In genomic region chr4:3128058-3128457, GRCh38 we compare ENCODE assay signal across 22 cellular contexts. TPM values are rescaled to one million over a fixed set of nuclear protein-coding genes. Genes with fewer than 3 reads are reported as not detected.
DNase-seq lines count a peak whose midpoint lies in the region; ATAC-seq and TF ChIP-seq lines count a peak whose summit lies in the region.
"Had no signal": no experiment of that assay in that cellular context is flagged by ENCODE, and none has a peak within 500 bp of the region (broad histone marks: within the 10 kb centered on the region; RNA-seq: fewer than 3 reads in every experiment).

No MANE protein-coding gene starts in this region.

- ATAC-seq in stimulated activated effector memory CD8-positive, alpha-beta T cell treated with anti-CD3 and anti-CD28 coated beads, Interleukin-12 subunit alpha, Interleukin-12 subunit beta, amount 100 ng/mL, for 72 hours: no peak

- intact Hi-C loops in activated T-helper 2 cell treated with anti-CD3 and anti-CD28 coated beads, Interferon-gamma antibody, Interleukin-2, Interleukin-4, amounts not matched to agents 10 μg/mL and 5 μg/mL and 100 μg/mL, durations not matched to agents 14 hours and 24 hours and 36 hours (cut with micrococcal nuclease): no loop called here

- no peaks in the 10 kb centered on the region for H3K9me3 Mint-ChIP-seq in T-helper 2 cell treated with Interferon-gamma antibody and Interleukin-4, amounts not matched to agents 5 μg/mL and 100 μg/mL, for 36 hours
- H3K9me3 Mint-ChIP-seq in activated T-helper 2 cell treated with anti-CD3 and anti-CD28 coated beads, Interferon-gamma antibody, Interleukin-2, Interleukin-4, amounts not matched to agents 10 μg/mL and 5 μg/mL and 100 μg/mL, durations not matched to agents 14 hours and 24 hours and 36 hours: no peaks in the 10 kb centered on the region
- H3K9me3 Mint-ChIP-seq in neural progenitor cell: no peaks in the 10 kb centered on the region
- no peaks in the 10 kb centered on the region for H3K9me3 Mint-ChIP-seq in stimulated activated effector memory CD8-positive, alpha-beta T cell treated with anti-CD3 and anti-CD28 coated beads, Interleukin-12 subunit alpha, Interleukin-12 subunit beta, amount 100 ng/mL, for 72 hours
- H3K9me3 Mint-ChIP-seq in activated CD4-positive, alpha-beta memory T cell treated with anti-CD3 and anti-CD28 coated beads, Interleukin-2, amount 10 ng/mL, durations not matched to agents 7 days and 5 days: no peaks in the 10 kb centered on the region
- H3K9me3 Mint-ChIP-seq: CD14-positive monocyte; CD4-positive, alpha-beta memory T cell; CD4-positive, CD25-positive, alpha-beta regulatory T cell; CD8-positive, alpha-beta memory T cell had no signal

- H3K4me3 ChIP-seq in neural progenitor cell: no peak overlapping the region
- H3K4me3 ChIP-seq: BLaER1 had no signal

- no peak overlapping the region for H3K27ac ChIP-seq in neural progenitor cell
- H3K27ac ChIP-seq: BLaER1 had no signal

- H3K27ac Mint-ChIP-seq in T-helper 2 cell treated with Interferon-gamma antibody and Interleukin-4, amounts not matched to agents 5 μg/mL and 100 μg/mL, for 36 hours: peak overlapping the region; percentile 3
- H3K27ac Mint-ChIP-seq in activated T-helper 2 cell treated with anti-CD3 and anti-CD28 coated beads, Interferon-gamma antibody, Interleukin-2, Interleukin-4, amounts not matched to agents 10 μg/mL and 5 μg/mL and 100 μg/mL, durations not matched to agents 14 hours and 24 hours and 36 hours: peak overlapping the region; percentile 25
- peak overlapping the region; percentile 15 for H3K27ac Mint-ChIP-seq in neural progenitor cell
- H3K27ac Mint-ChIP-seq in stimulated activated effector memory CD8-positive, alpha-beta T cell treated with anti-CD3 and anti-CD28 coated beads, Interleukin-12 subunit alpha, Interleukin-12 subunit beta, amount 100 ng/mL, for 72 hours: peak overlapping the region; percentile 44
- no peak overlapping the region for H3K27ac Mint-ChIP-seq in activated CD4-positive, alpha-beta memory T cell treated with anti-CD3 and anti-CD28 coated beads, Interleukin-2, amount 10 ng/mL, durations not matched to agents 7 days and 5 days
- H3K27ac Mint-ChIP-seq: CD4-positive, CD25-positive, alpha-beta regulatory T cell had no signal

- H3K36me3 Mint-ChIP-seq in T-helper 2 cell treated with Interferon-gamma antibody and Interleukin-4, amounts not matched to agents 5 μg/mL and 100 μg/mL, for 36 hours (ENCODE audit: low read depth): peaks cover 41% of the 10 kb centered on the region
- H3K36me3 Mint-ChIP-seq in activated T-helper 2 cell treated with anti-CD3 and anti-CD28 coated beads, Interferon-gamma antibody, Interleukin-2, Interleukin-4, amounts not matched to agents 10 μg/mL and 5 μg/mL and 100 μg/mL, durations not matched to agents 14 hours and 24 hours and 36 hours (ENCODE audit: low read depth): peaks cover 61% of the 10 kb centered on the region
- H3K36me3 Mint-ChIP-seq in neural progenitor cell: peaks cover 28% of the 10 kb centered on the region
- H3K36me3 Mint-ChIP-seq in stimulated activated effector memory CD8-positive, alpha-beta T cell treated with anti-CD3 and anti-CD28 coated beads, Interleukin-12 subunit alpha, Interleukin-12 subunit beta, amount 100 ng/mL, for 72 hours: peaks cover 96% of the 10 kb centered on the region
- H3K36me3 Mint-ChIP-seq in activated CD4-positive, alpha-beta memory T cell treated with anti-CD3 and anti-CD28 coated beads, Interleukin-2, amount 10 ng/mL, durations not matched to agents 7 days and 5 days (ENCODE audit: low read depth): peaks cover 53% of the 10 kb centered on the region

- H3K4me3 Mint-ChIP-seq in T-helper 2 cell treated with Interferon-gamma antibody and Interleukin-4, amounts not matched to agents 5 μg/mL and 100 μg/mL, for 36 hours: no peak overlapping the region
- H3K4me3 Mint-ChIP-seq in activated T-helper 2 cell treated with anti-CD3 and anti-CD28 coated beads, Interferon-gamma antibody, Interleukin-2, Interleukin-4, amounts not matched to agents 10 μg/mL and 5 μg/mL and 100 μg/mL, durations not matched to agents 14 hours and 24 hours and 36 hours (ENCODE audit: low read depth): no peak overlapping the region
- no peak overlapping the region for H3K4me3 Mint-ChIP-seq in neural progenitor cell
- H3K4me3 Mint-ChIP-seq in stimulated activated effector memory CD8-positive, alpha-beta T cell treated with anti-CD3 and anti-CD28 coated beads, Interleukin-12 subunit alpha, Interleukin-12 subunit beta, amount 100 ng/mL, for 72 hours: no peak overlapping the region
- no peak overlapping the region for H3K4me3 Mint-ChIP-seq in activated CD4-positive, alpha-beta memory T cell treated with anti-CD3 and anti-CD28 coated beads, Interleukin-2, amount 10 ng/mL, durations not matched to agents 7 days and 5 days
- H3K4me3 Mint-ChIP-seq: CD14-positive monocyte; CD4-positive, alpha-beta memory T cell; CD4-positive, CD25-positive, alpha-beta regulatory T cell; CD8-positive, alpha-beta memory T cell had no signal

- no peaks in the 10 kb centered on the region for H3K79me2 ChIP-seq in neural progenitor cell (ENCODE audit: low read depth)

- H3K4me2 ChIP-seq in neural progenitor cell: no peak overlapping the region
- H3K4me2 ChIP-seq: BLaER1 had no signal

- H4K20me1 ChIP-seq in neural progenitor cell (ENCODE audit: low read depth): no peaks in the 10 kb centered on the region
- H4K20me1 ChIP-seq: BLaER1 had no signal

- CTCF ChIA-PET in activated CD4-positive, alpha-beta memory T cell treated with anti-CD3 and anti-CD28 coated beads, Interleukin-2, amount 10 ng/mL, durations not matched to agents 7 days and 5 days (lab: Charles Lee): no interaction called here

- POLR2A ChIA-PET in activated CD4-positive, alpha-beta memory T cell treated with anti-CD3 and anti-CD28 coated beads, Interleukin-2, amount 10 ng/mL, durations not matched to agents 7 days and 5 days (lab: Charles Lee): no interaction called here

- H3K36me3 ChIP-seq in neural progenitor cell: peaks cover 20% of the 10 kb centered on the region

- DNase-seq in T-helper 2 cell treated with Interferon-gamma antibody and Interleukin-4, amounts not matched to agents 5 μg/mL and 100 μg/mL, for 36 hours (ENCODE audit: low spot score): no peak
- no peak for DNase-seq in T-helper 2 cell
- no peak for DNase-seq in activated T-helper 2 cell treated with anti-CD3 and anti-CD28 coated beads, Interferon-gamma antibody, Interleukin-2, Interleukin-4, amounts not matched to agents 10 μg/mL and 5 μg/mL and 100 μg/mL, durations not matched to agents 14 hours and 24 hours and 36 hours (ENCODE audit: low spot score)
- DNase-seq in neural progenitor cell (ENCODE audit: low spot score): no peak
- no peak for DNase-seq in stimulated activated effector memory CD8-positive, alpha-beta T cell treated with anti-CD3 and anti-CD28 coated beads, Interleukin-12 subunit alpha, Interleukin-12 subunit beta, amount 100 ng/mL, for 72 hours (ENCODE audit: low spot score in 2 of 2)
- DNase-seq in activated CD4-positive, alpha-beta memory T cell treated with anti-CD3 and anti-CD28 coated beads, Interleukin-2, amount 10 ng/mL, durations not matched to agents 7 days and 5 days: no peak
- no peak for DNase-seq in stimulated activated CD4-positive, alpha-beta T cell treated with anti-CD3 and anti-CD28 coated beads, Interleukin-12 subunit alpha, Interleukin-12 subunit beta, amount 100 ng/mL, for 4 hours
- DNase-seq in RPMI8226: no peak
- DNase-seq: 8988T; ACHN; BE2C; C1 segment of cervical spinal cord; Caco-2; Calu3; CD4-positive, alpha-beta memory T cell; CD4-positive, CD25-positive, alpha-beta regulatory T cell; CD8-positive, alpha-beta memory T cell; DMS79 treated with DMSO at 0.1 percent for 48 hours; GF-D8 had no signal

- H3K9me3 ChIP-seq in neural progenitor cell (ENCODE audit: low read depth): no peaks in the 10 kb centered on the region
- H3K9me3 ChIP-seq: BE2C, BLaER1, Caco-2 had no signal

- no peak overlapping the region for H2AFZ ChIP-seq in neural progenitor cell (replicated peaks)

- H3F3A ChIP-seq in neural progenitor cell (ENCODE audit: low read depth): no peaks in the 10 kb centered on the region

- H3K9ac ChIP-seq in neural progenitor cell: no peak overlapping the region
- H3K9ac ChIP-seq: BLaER1 had no signal

- H3K27me3 Mint-ChIP-seq in T-helper 2 cell treated with Interferon-gamma antibody and Interleukin-4, amounts not matched to agents 5 μg/mL and 100 μg/mL, for 36 hours (ENCODE audit: low read depth): no peaks in the 10 kb centered on the region
- no peaks in the 10 kb centered on the region for H3K27me3 Mint-ChIP-seq in activated T-helper 2 cell treated with anti-CD3 and anti-CD28 coated beads, Interferon-gamma antibody, Interleukin-2, Interleukin-4, amounts not matched to agents 10 μg/mL and 5 μg/mL and 100 μg/mL, durations not matched to agents 14 hours and 24 hours and 36 hours (ENCODE audit: low read depth)
- H3K27me3 Mint-ChIP-seq in neural progenitor cell (ENCODE audit: insufficient read depth, low read depth): no peaks in the 10 kb centered on the region
- no peaks in the 10 kb centered on the region for H3K27me3 Mint-ChIP-seq in activated CD4-positive, alpha-beta memory T cell treated with anti-CD3 and anti-CD28 coated beads, Interleukin-2, amount 10 ng/mL, durations not matched to agents 7 days and 5 days
- H3K27me3 Mint-ChIP-seq: CD4-positive, alpha-beta memory T cell; CD4-positive, CD25-positive, alpha-beta regulatory T cell; CD8-positive, alpha-beta memory T cell had no signal

- no peak for TF ChIP-seq CTCF in neural progenitor cell (IDR thresholded peaks at IDR 0.05)

- peaks cover 4% of the 10 kb centered on the region for H3K4me1 Mint-ChIP-seq in T-helper 2 cell treated with Interferon-gamma antibody and Interleukin-4, amounts not matched to agents 5 μg/mL and 100 μg/mL, for 36 hours (ENCODE audit: low read depth)
- H3K4me1 Mint-ChIP-seq in activated T-helper 2 cell treated with anti-CD3 and anti-CD28 coated beads, Interferon-gamma antibody, Interleukin-2, Interleukin-4, amounts not matched to agents 10 μg/mL and 5 μg/mL and 100 μg/mL, durations not matched to agents 14 hours and 24 hours and 36 hours (ENCODE audit: low read depth): peaks cover 12% of the 10 kb centered on the region
- H3K4me1 Mint-ChIP-seq in neural progenitor cell: no peaks in the 10 kb centered on the region
- peaks cover 8% of the 10 kb centered on the region for H3K4me1 Mint-ChIP-seq in stimulated activated effector memory CD8-positive, alpha-beta T cell treated with anti-CD3 and anti-CD28 coated beads, Interleukin-12 subunit alpha, Interleukin-12 subunit beta, amount 100 ng/mL, for 72 hours
- H3K4me1 Mint-ChIP-seq in activated CD4-positive, alpha-beta memory T cell treated with anti-CD3 and anti-CD28 coated beads, Interleukin-2, amount 10 ng/mL, durations not matched to agents 7 days and 5 days: peaks cover 6% of the 10 kb centered on the region
- H3K4me1 Mint-ChIP-seq: CD14-positive monocyte; CD8-positive, alpha-beta memory T cell had no signal

- H3K27me3 ChIP-seq in neural progenitor cell: no peaks in the 10 kb centered on the region
- H3K27me3 ChIP-seq: BE2C, BLaER1 had no signal

- H3K4me1 ChIP-seq in neural progenitor cell: no peaks in the 10 kb centered on the region
- H3K4me1 ChIP-seq: BE2C, BLaER1, Caco-2 had no signal

RNA-seq across cellular contexts. Expression of gene HTT, which starts 53.6 kb away (rescaled TPM):
- 65.3 and 71.9 TPM in 2 replicates for total RNA-seq in activated T-helper 2 cell treated with anti-CD3 and anti-CD28 coated beads, Interferon-gamma antibody, Interleukin-2, Interleukin-4, amounts not matched to agents 10 μg/mL and 5 μg/mL and 100 μg/mL, durations not matched to agents 14 hours and 24 hours and 36 hours
- total RNA-seq in neural progenitor cell (ENCODE audit: low replicate concordance): 38.9 and 40.2 TPM in 2 replicates
- total RNA-seq in activated CD4-positive, alpha-beta memory T cell treated with anti-CD3 and anti-CD28 coated beads, Interleukin-2, amount 10 ng/mL, durations not matched to agents 7 days and 5 days: 10 to 100 TPM; 50.7 to 54.9 TPM

RNA-seq across cellular contexts. Expression of gene HTT-AS, which starts 53.7 kb away (rescaled TPM):
- not detected in 2 replicates for total RNA-seq in activated T-helper 2 cell treated with anti-CD3 and anti-CD28 coated beads, Interferon-gamma antibody, Interleukin-2, Interleukin-4, amounts not matched to agents 10 μg/mL and 5 μg/mL and 100 μg/mL, durations not matched to agents 14 hours and 24 hours and 36 hours
- total RNA-seq in neural progenitor cell (ENCODE audit: low replicate concordance): not detected in 2 replicates
- not detected for total RNA-seq in activated CD4-positive, alpha-beta memory T cell treated with anti-CD3 and anti-CD28 coated beads, Interleukin-2, amount 10 ng/mL, durations not matched to agents 7 days and 5 days
- total RNA-seq: A673; Caco-2; Calu3; CD4-positive, alpha-beta memory T cell; CD4-positive, CD25-positive, alpha-beta regulatory T cell; CD8-positive, alpha-beta memory T cell had no signal
